ENCODE assay signal across 8 cellular contexts in genomic region chr19:40754611-40755247, GRCh38. TPM values are rescaled to one million over a fixed set of nuclear protein-coding genes. Genes with fewer than 3 reads are reported as not detected.
DNase-seq lines count a peak whose midpoint lies in the region; ATAC-seq and TF ChIP-seq lines count a peak whose summit lies in the region.

No MANE protein-coding gene starts in this region.

- POLR2A ChIA-PET in HEK293T (lab: Yijun Ruan, JAX): interaction anchor here (2.3 kb wide), 1 partner anchor 44 kb away, joined by 6 read pairs; the partner anchor contains the start of gene EGLN2

- CTCF ChIA-PET in HEK293T (lab: Yijun Ruan, JAX): interaction anchor here (0.5 kb wide), 1 partner anchor 1522 kb away, joined by 3 read pairs; no protein-coding TSS in a partner anchor

- no peak for TF ChIP-seq POLR2A in tibial nerve (IDR thresholded peaks at IDR 0.05)

- TF ChIP-seq EP300 in tibial nerve (IDR thresholded peaks at IDR 0.05): no peak

- no peak for TF ChIP-seq CTCF in GM12865 (IDR thresholded peaks at IDR 0.05; ENCODE audit: insufficient read depth, low read depth, low read length, missing control alignments)
- TF ChIP-seq CTCF in SU-DHL-6 (IDR thresholded peaks at IDR 0.05; ENCODE audit: insufficient read depth, low read length, poor library complexity, severe bottlenecking): no peak
- no peak for TF ChIP-seq CTCF in endothelial cell (IDR thresholded peaks at IDR 0.05; ENCODE audit: unreplicated experiment)
- no peak for TF ChIP-seq CTCF in tibial artery (IDR thresholded peaks at IDR 0.05)
- no peak for TF ChIP-seq CTCF in tibial nerve (IDR thresholded peaks at IDR 0.05)

- peaks cover 37% of the 10 kb centered on the region for H3K36me3 Mint-ChIP-seq in endothelial cell (ENCODE audit: low read depth, unreplicated experiment)

- DNase-seq in GM12865 (ENCODE audit: low read depth): peak; percentile 62
- DNase-seq in endothelial cell (ENCODE audit: low spot score): no peak
- DNase-seq in stimulated activated CD4-positive, alpha-beta T cell treated with anti-CD3 and anti-CD28 coated beads, Interleukin-15, amount 100 ng/mL, for 24 hours: peak; percentile 86
- DNase-seq in HEK293T (ENCODE audit: extremely low spot score): no peak
- no peak for DNase-seq in tibial artery
- DNase-seq in tibial nerve (ENCODE audit: low spot score in 2 of 2): no peak

- H3K27me3 ChIP-seq in SU-DHL-6 (ENCODE audit: low read length) (no peaks in the 10 kb centered on the region), tibial artery (no peaks in the 10 kb centered on the region), tibial nerve (no peaks in the 10 kb centered on the region)

- H3K36me3 ChIP-seq in SU-DHL-6 (ENCODE audit: low read length): peaks cover 14% of the 10 kb centered on the region
- H3K36me3 ChIP-seq in tibial artery: peaks cover 34 to 52% (median 45%) of the 10 kb centered on the region in 3 donors
- H3K36me3 ChIP-seq in tibial nerve: peaks cover 0 to 56% (median 19%) of the 10 kb centered on the region in 3 donors

- intact Hi-C loops in tibial artery (cut with DNase I; ENCODE audit: low total_unique reads): loop anchor here (10.0 kb wide), 1 partner anchor 50 kb away; no protein-coding TSS in a partner anchor

- H3K4me2 ChIP-seq in SU-DHL-6 (ENCODE audit: low read depth, low read length, poor library complexity, severe bottlenecking): peak overlapping the region; percentile 80

- H3K9me3 ChIP-seq in SU-DHL-6 (ENCODE audit: insufficient read depth, low read length): no peaks in the 10 kb centered on the region
- no peaks in the 10 kb centered on the region for H3K9me3 ChIP-seq in tibial artery
- H3K9me3 ChIP-seq in tibial nerve: no peaks in the 10 kb centered on the region

- H3K9ac ChIP-seq in SU-DHL-6 (ENCODE audit: low read length): peak overlapping the region; percentile 23; the same call in 1 of the 2 replicates

- peaks cover 20% of the 10 kb centered on the region for H3K27me3 Mint-ChIP-seq in endothelial cell (ENCODE audit: unreplicated experiment)

- H3K4me1 Mint-ChIP-seq in endothelial cell (ENCODE audit: unreplicated experiment): peaks cover 63% of the 10 kb centered on the region

- H3K79me2 ChIP-seq in SU-DHL-6 (ENCODE audit: insufficient read depth, low read length): peaks cover 76% of the 10 kb centered on the region

- 79 to 81% methylated on average over 9 of the region's 9 CpGs for WGBS in tibial nerve, 2 donors

- peaks cover 21% of the 10 kb centered on the region for H4K20me1 ChIP-seq in SU-DHL-6 (ENCODE audit: low read depth, low read length)

- H2AFZ ChIP-seq in SU-DHL-6 (ENCODE audit: low read depth, low read length, severe bottlenecking): no peak overlapping the region

- H3K9me2 ChIP-seq in SU-DHL-6 (replicated peaks; ENCODE audit: insufficient read depth, low read length): no peaks in the 10 kb centered on the region

- H3F3A ChIP-seq in SU-DHL-6 (ENCODE audit: insufficient read depth): no peaks in the 10 kb centered on the region

- H3K4me1 ChIP-seq in tibial artery (peaks cover 0 to 52% (median 42%) of the 10 kb centered on the region in 4 donors), tibial nerve (peaks cover 0 to 55% (median 32%) of the 10 kb centered on the region in 4 donors)

- peak overlapping the region; percentile 80 for H3K27ac Mint-ChIP-seq in endothelial cell (ENCODE audit: unreplicated experiment)

- H3K9me3 Mint-ChIP-seq in endothelial cell (ENCODE audit: unreplicated experiment): no peaks in the 10 kb centered on the region

- peak overlapping the region; percentile 62 for H3K4me3 Mint-ChIP-seq in endothelial cell (ENCODE audit: unreplicated experiment)

- no peak for ATAC-seq in HG03460 (IDR thresholded peaks at IDR 0.05; ENCODE audit: unreplicated experiment)

- H3K4me3 ChIP-seq in GM12865 (ENCODE audit: low read depth, low read length) (peak overlapping the region; percentile 33), SU-DHL-6 (ENCODE audit: insufficient read depth, low read length, poor library complexity, severe bottlenecking) (peak overlapping the region; percentile 12), tibial artery (no peak overlapping the region), tibial nerve (peak overlapping the region in 1 of 4 donors; percentile 1)

- peak overlapping the region; percentile 20; the same call in 1 of the 2 replicates for H3K27ac ChIP-seq in SU-DHL-6 (ENCODE audit: low read depth, low read length)
- no peak overlapping the region for H3K27ac ChIP-seq in tibial artery
- H3K27ac ChIP-seq in tibial nerve: peak overlapping the region in 2 of 4 donors; percentile 16 to 63

TF ChIP-seq in HEK293T, 16 proteins besides CTCF, POLR2A, EP300 and RAD21:
- no peak for TF ChIP-seq NFRKB (IDR thresholded peaks at IDR 0.05)
- TF ChIP-seq ARNT (IDR thresholded peaks at IDR 0.05): no peak
- TF ChIP-seq LEF1 (IDR thresholded peaks at IDR 0.05; ENCODE audit: borderline replicate concordance): no peak
- no peak for TF ChIP-seq FOXA1 (IDR thresholded peaks at IDR 0.05)
- TF ChIP-seq BHLHE40 (IDR thresholded peaks at IDR 0.05; ENCODE audit: borderline replicate concordance): no peak
- TF ChIP-seq FOXK2 (IDR thresholded peaks at IDR 0.05): no peak
- TF ChIP-seq SP1 (IDR thresholded peaks at IDR 0.05): no peak
- TF ChIP-seq CTBP1 (IDR thresholded peaks at IDR 0.05; ENCODE audit: borderline replicate concordance): no peak
- no peak for TF ChIP-seq ZNF384 (IDR thresholded peaks at IDR 0.05)
- no peak for TF ChIP-seq L3MBTL2 (conservative IDR thresholded peaks at IDR 0.05)
- no peak for TF ChIP-seq HDGF (IDR thresholded peaks at IDR 0.05; ENCODE audit: borderline replicate concordance)
- TF ChIP-seq ELF4 (IDR thresholded peaks at IDR 0.05): no peak
- TF ChIP-seq PKNOX1 (IDR thresholded peaks at IDR 0.05): no peak
- no peak for TF ChIP-seq SUZ12 (IDR thresholded peaks at IDR 0.05)
- no peak for TF ChIP-seq TARDBP (IDR thresholded peaks at IDR 0.05)
- no peak for TF ChIP-seq FOXM1 (IDR thresholded peaks at IDR 0.05; ENCODE audit: borderline replicate concordance)

RNA-seq across cellular contexts. Expression of gene SNRPA, which starts 3.7 kb away (rescaled TPM):
- total RNA-seq in endothelial cell (ENCODE audit: unreplicated experiment) (101 TPM), tibial nerve (10 to 100 TPM; 52.8 to 92.7 (median 70.9) TPM)

RNA-seq across cellular contexts. Expression of gene ACTMAP, which starts 4.5 kb away (rescaled TPM):
- total RNA-seq in endothelial cell (ENCODE audit: unreplicated experiment): 24.6 TPM
- 1 to 10 TPM; 2.5 to 7.1 (median 4.3) TPM for total RNA-seq in tibial nerve

RNA-seq across cellular contexts. Expression of gene MIA, which starts 20.6 kb away (rescaled TPM):
- total RNA-seq in endothelial cell (ENCODE audit: unreplicated experiment) (not detected), tibial nerve (100 to 1,000 TPM; 127 to 322 (median 209) TPM)

RNA-seq across cellular contexts. Expression of gene RAB4B, which starts 23.3 kb away (rescaled TPM):
- 29.2 TPM for total RNA-seq in endothelial cell (ENCODE audit: unreplicated experiment)
- 10 to 100 TPM; 38.3 to 66.6 (median 52.0) TPM for total RNA-seq in tibial nerve

RNA-seq across cellular contexts. Expression of gene ITPKC, which starts 37.8 kb away (rescaled TPM):
- total RNA-seq in endothelial cell (ENCODE audit: unreplicated experiment) (12.1 TPM), tibial nerve (100 to 1,000 TPM in 1 of 4 donors, 10 to 100 TPM in 3; 72.0 to 114 (median 90.9) TPM)

Comparison
In these comparisons a context has a peak if more than half of its experiments do, and no peak if none do; other contexts are left out.
1. DNase-seq: peak in GM12865 (single experiment) and stimulated activated CD4-positive, alpha-beta T cell treated with anti-CD3 and anti-CD28 coated beads, Interleukin-15, amount 100 ng/mL, for 24 hours (single experiment); none in endothelial cell (single experiment), HEK293T (single experiment), tibial artery (0 of 2) and tibial nerve (0 of 2).
2. H3K4me3 ChIP-seq: peak in GM12865 (single experiment) and SU-DHL-6 (single experiment); none in tibial artery (0 of 2).
3. RNA of gene MIA, which starts 20.6 kb away (total RNA-seq): 127 to 322 TPM in tibial nerve; not detected in endothelial cell (single experiment); every median in the first group is over 100 times any median in the second.